Comparison of ENCODE assay signal across 10 cellular contexts in genomic region chr13:85864963-85865530, GRCh38.
DNase-seq lines count a peak whose midpoint lies in the region; ATAC-seq and TF ChIP-seq lines count a peak whose summit lies in the region.
"Had no signal": no experiment of that assay in that cellular context is flagged by ENCODE, and none has a peak within 500 bp of the region (broad histone marks: within the 10 kb centered on the region; RNA-seq: fewer than 3 reads in every experiment).

No MANE protein-coding gene starts in this region.

- peak overlapping the region; percentile 64 for H3K27ac Mint-ChIP-seq in MCF 10A (ENCODE audit: low read depth, unreplicated experiment)
- H3K27ac Mint-ChIP-seq: activated naive CD4-positive, alpha-beta T cell treated with anti-CD3 and anti-CD28 coated beads, Interleukin-2, amount 50 U/mL, for 24 hours; CD4-positive, alpha-beta memory T cell had no signal

- no TSS peak for BruUV-seq in MCF 10A (replicated peaks; lab: Mats Ljungman, UMichigan)

- no peaks in the 10 kb centered on the region for H3K4me1 Mint-ChIP-seq in MCF 10A (ENCODE audit: insufficient read depth, unreplicated experiment)
- H3K4me1 Mint-ChIP-seq: activated naive CD4-positive, alpha-beta T cell treated with anti-CD3 and anti-CD28 coated beads, Interleukin-2, amount 50 U/mL, for 24 hours; CD4-positive, alpha-beta memory T cell had no signal

- intact Hi-C loops in MCF 10A (cut with micrococcal nuclease) (no loop called here), breast epithelium (cut with DNase I; ENCODE audit: low total_unique reads) (no loop called here)

- peak; percentile 32 for TF ChIP-seq CTCF in MCF 10A (IDR thresholded peaks at IDR 0.05; ENCODE audit: unreplicated experiment)
- TF ChIP-seq CTCF in breast epithelium (IDR thresholded peaks at IDR 0.05): no peak

- H3K27ac ChIP-seq in breast epithelium: no peak overlapping the region

- no peaks in the 10 kb centered on the region for H3K9me3 ChIP-seq in breast epithelium

- no peaks in the 10 kb centered on the region for H3K27me3 Mint-ChIP-seq in MCF 10A (ENCODE audit: insufficient read depth, unreplicated experiment)
- H3K27me3 Mint-ChIP-seq: activated naive CD4-positive, alpha-beta T cell treated with anti-CD3 and anti-CD28 coated beads, Interleukin-2, amount 50 U/mL, for 24 hours; CD4-positive, alpha-beta memory T cell had no signal

- H3K4me1 ChIP-seq in breast epithelium: no peaks in the 10 kb centered on the region

- CTCF ChIA-PET in MCF 10A (lab: Yijun Ruan, JAX): interaction anchor here (0.6 to 1.1 kb wide), 5 partner anchors 9 to 1559 kb away, joined by 3 to 5 read pairs (median 3); no protein-coding TSS in a partner anchor

- DNase-seq in MCF 10A (ENCODE audit: unreplicated experiment) (peak; percentile 49), breast epithelium (ENCODE audit: low spot score in 2 of 2) (no peak), OCI-M1 (lab: John Stamatoyannopoulos, UW) (peak; percentile 65), fibroblast of peridontal ligament (ENCODE audit: extremely low read depth) (peak; percentile 11), NCI-H2196 (lab: John Stamatoyannopoulos, UW; ENCODE audit: unreplicated experiment) (no peak)
- DNase-seq in activated CD4-positive, alpha-beta T cell treated with anti-CD3 and anti-CD28 coated beads for 4 hours: no peak
- DNase-seq in stimulated activated CD4-positive, alpha-beta T cell treated with anti-CD3 and anti-CD28 coated beads, Interleukin-4, amount 100 ng/mL, for 4 hours: no peak
- DNase-seq: CD4-positive, alpha-beta memory T cell had no signal

- ATAC-seq in HG03565 (IDR thresholded peaks at IDR 0.05; ENCODE audit: unreplicated experiment): no peak

- no peaks in the 10 kb centered on the region for H3K36me3 Mint-ChIP-seq in MCF 10A (ENCODE audit: insufficient read depth, unreplicated experiment)
- H3K36me3 Mint-ChIP-seq: activated naive CD4-positive, alpha-beta T cell treated with anti-CD3 and anti-CD28 coated beads, Interleukin-2, amount 50 U/mL, for 24 hours; CD4-positive, alpha-beta memory T cell had no signal

- no peaks in the 10 kb centered on the region for H3K9me3 Mint-ChIP-seq in MCF 10A (ENCODE audit: unreplicated experiment)
- H3K9me3 Mint-ChIP-seq: activated naive CD4-positive, alpha-beta T cell treated with anti-CD3 and anti-CD28 coated beads, Interleukin-2, amount 50 U/mL, for 24 hours had no signal

- TF ChIP-seq POLR2A in breast epithelium (IDR thresholded peaks at IDR 0.05): no peak

- H3K36me3 ChIP-seq in breast epithelium: no peaks in the 10 kb centered on the region

- no peak overlapping the region for H3K4me3 ChIP-seq in breast epithelium

- no peaks in the 10 kb centered on the region for H3K27me3 ChIP-seq in breast epithelium

- H3K4me3 Mint-ChIP-seq in MCF 10A (ENCODE audit: unreplicated experiment): no peak overlapping the region
- H3K4me3 Mint-ChIP-seq: activated naive CD4-positive, alpha-beta T cell treated with anti-CD3 and anti-CD28 coated beads, Interleukin-2, amount 50 U/mL, for 24 hours; CD4-positive, alpha-beta memory T cell had no signal

- POLR2A ChIA-PET in MCF 10A (lab: Yijun Ruan, JAX): no interaction called here

Comparison
In these comparisons a context has a peak if more than half of its experiments do, and no peak if none do; other contexts are left out.
1. DNase-seq: peak in MCF 10A (single experiment), OCI-M1 (single experiment) and fibroblast of peridontal ligament (single experiment); none in breast epithelium (0 of 2), NCI-H2196 (single experiment), activated CD4-positive, alpha-beta T cell treated with anti-CD3 and anti-CD28 coated beads for 4 hours (0 of 2) and stimulated activated CD4-positive, alpha-beta T cell treated with anti-CD3 and anti-CD28 coated beads, Interleukin-4, amount 100 ng/mL, for 4 hours (0 of 2).